In genomic region chr1:222769181-222769580, GRCh38 we compare ENCODE assay signal across 1 cellular context.
TF ChIP-seq lines count a peak whose summit lies in the region.

No MANE protein-coding gene starts in this region.

TF ChIP-seq in HepG2, 621 proteins besides CTCF, POLR2A, EP300 and RAD21:
- TF ChIP-seq ZBTB2 (CRISPR knock-in tag; IDR thresholded peaks at IDR 0.05; ENCODE audit: low read depth) (no peak), TEAD2 (CRISPR knock-in tag; IDR thresholded peaks at IDR 0.05) (no peak), HMGXB3 (CRISPR knock-in tag; IDR thresholded peaks at IDR 0.05; ENCODE audit: borderline replicate concordance) (no peak), ZNF570 (CRISPR knock-in tag; IDR thresholded peaks at IDR 0.05; ENCODE audit: borderline replicate concordance) (no peak), KAT8 (CRISPR knock-in tag; IDR thresholded peaks at IDR 0.05) (no peak), SNRNP70 (IDR thresholded peaks at IDR 0.05; ENCODE audit: low read depth, low read length) (no peak), ZNF557 (CRISPR knock-in tag; IDR thresholded peaks at IDR 0.05) (no peak), DNMT1 (CRISPR knock-in tag; IDR thresholded peaks at IDR 0.05) (no peak), ZNF383 (CRISPR knock-in tag; IDR thresholded peaks at IDR 0.05; ENCODE audit: borderline replicate concordance) (no peak), SP1 (IDR thresholded peaks at IDR 0.05) (no peak), SP1 (CRISPR knock-in tag; IDR thresholded peaks at IDR 0.05) (no peak), ZBTB43 (CRISPR knock-in tag; conservative IDR thresholded peaks at IDR 0.05) (no peak), CEBPG (CRISPR knock-in tag; IDR thresholded peaks at IDR 0.05) (no peak), NCOR1 (IDR thresholded peaks at IDR 0.05; ENCODE audit: borderline replicate concordance, low read length) (no peak), RFXANK (CRISPR knock-in tag; IDR thresholded peaks at IDR 0.05) (no peak), FLYWCH1 (CRISPR knock-in tag; IDR thresholded peaks at IDR 0.05) (no peak), ZNF841 (CRISPR knock-in tag; IDR thresholded peaks at IDR 0.05; ENCODE audit: borderline replicate concordance) (no peak)
